24 cellular contexts compared by ENCODE assay signal in genomic region chr1:2188336-2188735, GRCh38. TPM values are rescaled to one million over a fixed set of nuclear protein-coding genes. Genes with fewer than 3 reads are reported as not detected.
DNase-seq lines count a peak whose midpoint lies in the region; ATAC-seq and TF ChIP-seq lines count a peak whose summit lies in the region.
"Had no signal": no experiment of that assay in that cellular context is flagged by ENCODE, and none has a peak within 500 bp of the region (broad histone marks: within the 10 kb centered on the region; RNA-seq: fewer than 3 reads in every experiment).

No MANE protein-coding gene starts in this region.

- peaks cover 17% of the 10 kb centered on the region for H3K4me1 Mint-ChIP-seq in CD8-positive, alpha-beta T cell (ENCODE audit: low read depth)
- peaks cover 33% of the 10 kb centered on the region for H3K4me1 Mint-ChIP-seq in dendritic cell treated with granulocyte-macrophage colony-stimulating factor and Interleukin-4, amounts not matched to agents 40 ng/mL and 50 ng/mL, for 4 days (ENCODE audit: low read depth)

- no peak for ATAC-seq in CD8-positive, alpha-beta T cell
- no peak for ATAC-seq in GM18867 (IDR thresholded peaks at IDR 0.05; ENCODE audit: unreplicated experiment)

- no peaks in the 10 kb centered on the region for H3K9me3 ChIP-seq in BLaER1
- H3K9me3 ChIP-seq in CD8-positive, alpha-beta T cell (ENCODE audit: low read length), result no peaks in the 10 kb centered on the region
- H3K9me3 ChIP-seq in neutrophil, result no peaks in the 10 kb centered on the region
- H3K9me3 ChIP-seq: right atrium auricular region, transverse colon had no signal

- peaks cover 47% of the 10 kb centered on the region for H3K36me3 ChIP-seq in BLaER1
- no peaks in the 10 kb centered on the region for H3K36me3 ChIP-seq in CD8-positive, alpha-beta T cell (ENCODE audit: insufficient read depth, low read length)
- H3K36me3 ChIP-seq in neutrophil, result peaks cover 32% of the 10 kb centered on the region
- H3K36me3 ChIP-seq: right atrium auricular region, transverse colon had no signal

- H3K27me3 ChIP-seq in BLaER1, result no peaks in the 10 kb centered on the region
- no peaks in the 10 kb centered on the region for H3K27me3 ChIP-seq in CD8-positive, alpha-beta T cell (ENCODE audit: insufficient read depth, low read length)
- H3K27me3 ChIP-seq in neutrophil, result no peaks in the 10 kb centered on the region
- H3K27me3 ChIP-seq: right atrium auricular region, transverse colon had no signal

- intact Hi-C loops in CD8-positive, alpha-beta T cell (cut with DNase I, micrococcal nuclease), result no loop called here
- intact Hi-C loops in dendritic cell treated with granulocyte-macrophage colony-stimulating factor and Interleukin-4, amounts not matched to agents 40 ng/mL and 50 ng/mL, for 4 days (cut with micrococcal nuclease), result no loop called here

- 0 out of 2 replicates have a peak overlapping the region, but pooled peaks have one; percentile 8 for H3K9ac ChIP-seq in BLaER1
- H3K9ac ChIP-seq: parathyroid adenoma had no signal

- H3K4me3 ChIP-seq in BLaER1 (no peak overlapping the region), neutrophil (ENCODE audit: low read depth in 1 of 2, low read length in 1 of 2) (no peak overlapping the region)
- H3K4me3 ChIP-seq in CD8-positive, alpha-beta T cell (ENCODE audit: low read depth, low read length), result no peak overlapping the region
- H3K4me3 ChIP-seq: PC-9 had no signal

- H3K4me3 Mint-ChIP-seq in CD8-positive, alpha-beta T cell, result peak overlapping the region; percentile 53
- no peak overlapping the region for H3K4me3 Mint-ChIP-seq in dendritic cell treated with granulocyte-macrophage colony-stimulating factor and Interleukin-4, amounts not matched to agents 40 ng/mL and 50 ng/mL, for 4 days

- TF ChIP-seq CTCF in CD8-positive, alpha-beta T cell (IDR thresholded peaks at IDR 0.05), result no peak
- TF ChIP-seq CTCF in neutrophil (IDR thresholded peaks at IDR 0.05), result no peak

- peaks cover 14% of the 10 kb centered on the region for H3K36me3 Mint-ChIP-seq in CD8-positive, alpha-beta T cell
- H3K36me3 Mint-ChIP-seq in dendritic cell treated with granulocyte-macrophage colony-stimulating factor and Interleukin-4, amounts not matched to agents 40 ng/mL and 50 ng/mL, for 4 days (ENCODE audit: low read depth), result peaks cover 43% of the 10 kb centered on the region
- H3K36me3 Mint-ChIP-seq: natural killer cell had no signal

- H3K27ac ChIP-seq in BLaER1, result 0 out of 2 replicates have a peak overlapping the region, but pooled peaks have one; percentile 26
- H3K27ac ChIP-seq in CD8-positive, alpha-beta T cell (ENCODE audit: low read depth, low read length), result no peak overlapping the region
- peak overlapping the region; percentile 23 for H3K27ac ChIP-seq in neutrophil
- H3K27ac ChIP-seq: parathyroid adenoma, PC-9 had no signal

- H3K9me3 Mint-ChIP-seq in CD8-positive, alpha-beta T cell, result no peaks in the 10 kb centered on the region
- H3K9me3 Mint-ChIP-seq in dendritic cell treated with granulocyte-macrophage colony-stimulating factor and Interleukin-4, amounts not matched to agents 40 ng/mL and 50 ng/mL, for 4 days, result no peaks in the 10 kb centered on the region
- H3K9me3 Mint-ChIP-seq: natural killer cell had no signal

- H3K27me3 Mint-ChIP-seq in CD8-positive, alpha-beta T cell (ENCODE audit: low read depth), result no peaks in the 10 kb centered on the region
- no peaks in the 10 kb centered on the region for H3K27me3 Mint-ChIP-seq in dendritic cell treated with granulocyte-macrophage colony-stimulating factor and Interleukin-4, amounts not matched to agents 40 ng/mL and 50 ng/mL, for 4 days

- DNase-seq in CD8-positive, alpha-beta T cell, result no peak
- no peak for DNase-seq in hippocampal formation (lab: John Stamatoyannopoulos, UW)
- no peak for DNase-seq in NCI-H2196 treated with DMSO at 0.1 percent for 48 hours (lab: John Stamatoyannopoulos, UW; ENCODE audit: unreplicated experiment)
- DNase-seq: activated CD4-positive, alpha-beta T cell treated with anti-CD3 and anti-CD28 coated beads, Interleukin-2, amount 50 U/mL, for 1 hour; activated CD8-positive, alpha-beta memory T cell treated with anti-CD3 and anti-CD28 coated beads, Interleukin-2, amount 50 U/mL, for 4 hours; KBM-7; midbrain; natural killer cell; NCI-H1105 treated with DMSO at 0.1 percent for 48 hours; NCI-H1930; NCI-H524 treated with DMSO at 0.1 percent for 48 hours; NK-92 treated with Interleukin-12 subunit alpha and Interleukin-12 subunit beta, amount 100 ng/mL, for 24 hours; PC-9; SHP77; stimulated activated CD4-positive, alpha-beta T cell treated with anti-CD3 and anti-CD28 coated beads, Interleukin-1b, Interleukin-23, amount 100 ng/mL, for 48 hours; stimulated activated CD8-positive, alpha-beta memory T cell treated with anti-CD3 and anti-CD28 coated beads, Interleukin-4, amount 100 ng/mL, for 48 hours; T-helper 9 cell had no signal

- H3K4me2 ChIP-seq in BLaER1, result no peak overlapping the region

- H3K4me1 ChIP-seq in BLaER1, result peaks cover 62% of the 10 kb centered on the region
- H3K4me1 ChIP-seq in CD8-positive, alpha-beta T cell (ENCODE audit: insufficient read depth, low read length), result peaks cover 10% of the 10 kb centered on the region
- peaks cover 26 to 28% of the 10 kb centered on the region in 2 experiments for H3K4me1 ChIP-seq in neutrophil (ENCODE audit: control insufficient read depth in 1 of 2, insufficient read depth in 1 of 2, low read depth in 1 of 2, low read length in 1 of 2)
- H3K4me1 ChIP-seq: parathyroid adenoma had no signal

- CTCF ChIA-PET in CD8-positive, alpha-beta T cell (lab: Charles Lee), result interaction anchor here (2.0 to 2.6 kb wide), 2 partner anchors 14 to 49 kb away, joined by 7 to 11 read pairs; no protein-coding TSS in a partner anchor

- H3K27ac Mint-ChIP-seq in CD8-positive, alpha-beta T cell, result peak overlapping the region; percentile 74
- H3K27ac Mint-ChIP-seq in dendritic cell treated with granulocyte-macrophage colony-stimulating factor and Interleukin-4, amounts not matched to agents 40 ng/mL and 50 ng/mL, for 4 days, result peak overlapping the region; percentile 83

- POLR2A ChIA-PET in CD8-positive, alpha-beta T cell (lab: Charles Lee), result interaction anchor here (1.6 kb wide), 1 partner anchor 14 kb away, joined by 5 read pairs; no protein-coding TSS in a partner anchor

- peaks cover 67% of the 10 kb centered on the region; the same call in 1 of the 2 replicates for H4K20me1 ChIP-seq in BLaER1

RNA-seq across cellular contexts. Expression of gene FAAP20, which starts 6.2 kb away (rescaled TPM):
- total RNA-seq in CD8-positive, alpha-beta T cell, result 10 to 100 TPM; 53.6 to 61.1 TPM

RNA-seq across cellular contexts. Expression of gene SKI, which starts 39.8 kb away (rescaled TPM):
- 100 to 1,000 TPM; 361 to 383 TPM for total RNA-seq in CD8-positive, alpha-beta T cell
